In the genomic region with DNA sequence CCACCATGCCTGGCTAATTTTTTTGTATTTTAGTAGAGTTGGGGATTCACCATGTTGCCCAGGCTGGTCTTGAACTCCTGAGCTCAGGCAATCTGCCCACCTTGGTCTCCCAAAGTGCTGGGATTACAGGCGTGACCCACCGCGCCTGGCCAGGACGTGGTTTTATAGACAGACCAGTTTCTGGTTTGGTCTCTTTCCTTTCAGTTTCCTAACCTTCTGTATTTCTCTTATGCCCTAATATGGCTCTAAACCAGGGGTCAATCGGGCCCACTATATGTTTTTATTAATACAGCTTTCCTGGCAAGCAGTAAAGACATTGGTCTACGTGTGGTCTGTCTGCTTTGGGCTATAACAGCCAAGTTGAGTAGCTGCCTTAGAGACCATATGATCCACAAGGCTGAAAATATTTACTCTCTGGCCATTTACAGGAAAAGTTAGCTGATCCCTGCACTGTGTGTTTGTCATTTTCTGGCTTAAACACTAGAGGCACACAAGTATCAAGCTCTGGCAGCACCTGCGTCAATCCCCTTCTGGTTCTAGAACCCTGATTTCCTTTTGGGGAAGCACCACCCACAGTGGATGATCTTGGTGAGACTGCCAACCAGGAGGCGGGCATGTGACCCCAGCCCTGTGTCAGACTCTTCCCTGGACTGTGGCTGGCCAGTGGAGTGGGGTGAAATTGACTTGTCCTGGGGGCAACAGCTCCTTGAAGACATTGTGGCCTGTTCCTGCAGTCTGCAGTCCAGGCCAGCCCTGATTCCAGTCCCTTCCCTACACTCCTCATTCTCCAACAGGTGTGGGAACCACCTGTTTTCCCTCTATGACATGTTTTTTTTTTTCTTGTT, we compare ENCODE assay signal across 19 cellular contexts.
DNase-seq lines count a peak whose midpoint lies in the region; ATAC-seq and TF ChIP-seq lines count a peak whose summit lies in the region.
"Had no signal": no experiment of that assay in that cellular context is flagged by ENCODE, and none has a peak within 500 bp of the region (broad histone marks: within the 10 kb centered on the region; RNA-seq: fewer than 3 reads in every experiment).

No MANE protein-coding gene starts in this region.

- H3K4me3 Mint-ChIP-seq in chondrocyte (ENCODE audit: unreplicated experiment) = no peak overlapping the region
- H3K4me3 Mint-ChIP-seq in Caco-2 (ENCODE audit: unreplicated experiment) = no peak overlapping the region
- H3K4me3 Mint-ChIP-seq in naive thymus-derived CD8-positive, alpha-beta T cell = no peak overlapping the region

- H4K20me1 ChIP-seq in SK-N-SH (ENCODE audit: insufficient read depth) = no peaks in the 10 kb centered on the region
- H4K20me1 ChIP-seq in Loucy (ENCODE audit: insufficient read depth, low read length, poor library complexity, severe bottlenecking) = no peaks in the 10 kb centered on the region

- TF ChIP-seq RAD21 in SK-N-SH (IDR thresholded peaks at IDR 0.05; ENCODE audit: low read length) = 0 out of 2 replicates have a peak, but pooled peaks have one; percentile 8

- BruUV-seq in Caco-2 (replicated peaks; lab: Mats Ljungman, UMichigan) = no TSS peak

- POLR2A ChIA-PET in SK-N-SH (lab: Yijun Ruan, JAX) = no interaction called here
- POLR2A ChIA-PET in Caco-2 (lab: Charles Lee) = no interaction called here
- POLR2A ChIA-PET in naive thymus-derived CD8-positive, alpha-beta T cell (lab: Charles Lee) = no interaction called here

- H3K4me2 ChIP-seq in SK-N-SH (no peak overlapping the region), Loucy (ENCODE audit: low read depth, low read length, poor library complexity, severe bottlenecking) (no peak overlapping the region)

- intact Hi-C loops in Caco-2 (cut with micrococcal nuclease; ENCODE audit: unreplicated experiment) = no loop called here

- no peaks in the 10 kb centered on the region for H3K27me3 ChIP-seq in SK-N-SH (ENCODE audit: insufficient read depth)
- no peaks in the 10 kb centered on the region for H3K27me3 ChIP-seq in Loucy (ENCODE audit: insufficient read depth, low read length, poor library complexity, severe bottlenecking)
- peaks cover 1% of the 10 kb centered on the region for H3K27me3 ChIP-seq in Caco-2 (replicated peaks; ENCODE audit: control insufficient read depth, insufficient read depth, low read length)

- H3K79me2 ChIP-seq in SK-N-SH (ENCODE audit: insufficient read depth) (0 out of 2 replicates have a peak, but pooled peaks cover 3% of the 10 kb centered on the region), Loucy (ENCODE audit: insufficient read depth, low read length) (no peaks in the 10 kb centered on the region)

- H3K9me3 ChIP-seq in SK-N-SH (no peaks in the 10 kb centered on the region), Loucy (ENCODE audit: insufficient read depth, low read depth, low read length) (no peaks in the 10 kb centered on the region), Caco-2 (no peaks in the 10 kb centered on the region)
- H3K9me3 ChIP-seq: SJSA1 had no signal

- H3K4me3 ChIP-seq in SK-N-SH (ENCODE audit: low read depth in 2 of 2, low read length in 1 of 2) (no peak overlapping the region), Loucy (ENCODE audit: low read length, poor library complexity, severe bottlenecking) (no peak overlapping the region), Caco-2 (ENCODE audit: low read depth, low read length) (no peak overlapping the region)
- H3K4me3 ChIP-seq: SJSA1 had no signal

- H3K36me3 ChIP-seq in SK-N-SH (replicated peaks in 1 of 2; ENCODE audit: control insufficient read depth in 1 of 2, insufficient read depth in 2 of 2, low read length in 1 of 2) = peaks cover 0 to 11% of the 10 kb centered on the region in 2 experiments
- H3K36me3 ChIP-seq in Loucy (ENCODE audit: insufficient read depth, low read length) = no peaks in the 10 kb centered on the region
- H3K36me3 ChIP-seq in Caco-2 (ENCODE audit: control insufficient read depth, insufficient read depth, low read length) = no peaks in the 10 kb centered on the region
- H3K36me3 ChIP-seq: SJSA1 had no signal

- no peak for TF ChIP-seq EP300 in SK-N-SH (IDR thresholded peaks at IDR 0.05; ENCODE audit: borderline replicate concordance in 1 of 2, low read depth in 1 of 2, low read length in 1 of 2)

- DNase-seq in SK-N-SH (no peak), chondrocyte (ENCODE audit: low spot score) (no peak), Caco-2 (no peak), NCI-H1105 treated with DMSO at 0.1 percent for 48 hours (lab: John Stamatoyannopoulos, UW) (no peak), activated T-cell treated with anti-CD3 and anti-CD28 coated beads for 4 hours (no peak)
- no peak for DNase-seq in naive thymus-derived CD8-positive, alpha-beta T cell
- DNase-seq: DMS153; NCI-H1105; NCI-H1694 treated with DMSO at 0.1 percent for 48 hours; NCI-H2107; NCI-H2227 treated with DMSO at 0.1 percent for 48 hours; NCI-H69; NK-92 treated with Interleukin-12 subunit alpha and Interleukin-12 subunit beta, amount 100 ng/mL, for 24 hours; OCI-M1 had no signal

- CTCF ChIA-PET in SK-N-SH (lab: Yijun Ruan, JAX) = interaction anchor here (0.9 to 2.8 kb wide), 5 partner anchors 14 to 133 kb away, joined by 3 to 7 read pairs (median 3); no protein-coding TSS in a partner anchor
- CTCF ChIA-PET in Caco-2 (lab: Charles Lee) = no interaction called here

- no peak overlapping the region for H2AFZ ChIP-seq in SK-N-SH (ENCODE audit: low read depth)
- no peak overlapping the region for H2AFZ ChIP-seq in Loucy (ENCODE audit: low read length)

- H3K9me3 Mint-ChIP-seq in chondrocyte (ENCODE audit: low read depth) = peaks cover 3% of the 10 kb centered on the region
- no peaks in the 10 kb centered on the region for H3K9me3 Mint-ChIP-seq in Caco-2 (ENCODE audit: unreplicated experiment)
- H3K9me3 Mint-ChIP-seq in naive thymus-derived CD8-positive, alpha-beta T cell = no peaks in the 10 kb centered on the region

- H3K27me3 Mint-ChIP-seq in chondrocyte (ENCODE audit: low read depth) (peaks cover 4% of the 10 kb centered on the region), Caco-2 (ENCODE audit: insufficient read depth, unreplicated experiment) (peaks cover 21% of the 10 kb centered on the region)
- peaks cover 18 to 69% (median 42%) of the 10 kb centered on the region in 5 donors for H3K27me3 Mint-ChIP-seq in naive thymus-derived CD8-positive, alpha-beta T cell

- H3K9ac ChIP-seq in SK-N-SH = no peak overlapping the region
- no peak overlapping the region for H3K9ac ChIP-seq in Loucy (ENCODE audit: low read depth, low read length, poor library complexity, severe bottlenecking)

- H3K36me3 Mint-ChIP-seq in chondrocyte (ENCODE audit: low read depth) = no peaks in the 10 kb centered on the region
- H3K36me3 Mint-ChIP-seq in Caco-2 (ENCODE audit: insufficient read depth, unreplicated experiment) = no peaks in the 10 kb centered on the region
- no peaks in the 10 kb centered on the region for H3K36me3 Mint-ChIP-seq in naive thymus-derived CD8-positive, alpha-beta T cell

- H3K27ac ChIP-seq in SK-N-SH (ENCODE audit: low read depth in 2 of 2, low read length in 1 of 2) = no peak overlapping the region
- H3K27ac ChIP-seq: C4-2B, RWPE1, SJSA1 had no signal

- H3K27ac Mint-ChIP-seq in chondrocyte (ENCODE audit: unreplicated experiment) (no peak overlapping the region), Caco-2 (ENCODE audit: unreplicated experiment) (no peak overlapping the region)
- no peak overlapping the region for H3K27ac Mint-ChIP-seq in naive thymus-derived CD8-positive, alpha-beta T cell

- TF ChIP-seq CTCF in SK-N-SH (IDR thresholded peaks at IDR 0.05) (no peak), Loucy (conservative IDR thresholded peaks at IDR 0.05; ENCODE audit: low read length) (peak; percentile 29; the same call in 1 of the 2 replicates), chondrocyte (IDR thresholded peaks at IDR 0.05) (peak; percentile 25), Caco-2 (IDR thresholded peaks at IDR 0.05; ENCODE audit: insufficient read depth in 1 of 2, low read depth in 1 of 2, low read length in 1 of 2, severe bottlenecking in 1 of 2, unreplicated experiment in 1 of 2) (no peak)

- no peaks in the 10 kb centered on the region for H3K9me2 ChIP-seq in SK-N-SH
- H3K9me2 ChIP-seq in Loucy (replicated peaks; ENCODE audit: low read depth, low read length) = no peaks in the 10 kb centered on the region

- H3F3A ChIP-seq in SK-N-SH (replicated peaks; ENCODE audit: insufficient read depth) = no peaks in the 10 kb centered on the region
- no peaks in the 10 kb centered on the region for H3F3A ChIP-seq in Loucy (ENCODE audit: low read depth)

- H3K4me1 Mint-ChIP-seq in chondrocyte (ENCODE audit: low read depth) = peaks cover 17% of the 10 kb centered on the region
- H3K4me1 Mint-ChIP-seq in Caco-2 (ENCODE audit: low read depth, unreplicated experiment) = no peaks in the 10 kb centered on the region
- H3K4me1 Mint-ChIP-seq in naive thymus-derived CD8-positive, alpha-beta T cell = no peaks in the 10 kb centered on the region

- peaks cover 11 to 13% of the 10 kb centered on the region in 2 experiments; a peak in 2 of 4 replicates for H3K4me1 ChIP-seq in SK-N-SH (ENCODE audit: control insufficient read depth in 1 of 2, insufficient read depth in 2 of 2, low read depth in 1 of 2, low read length in 1 of 2)
- peaks cover 16% of the 10 kb centered on the region for H3K4me1 ChIP-seq in Loucy (ENCODE audit: insufficient read depth, low read length, poor library complexity, severe bottlenecking)
- no peaks in the 10 kb centered on the region for H3K4me1 ChIP-seq in Caco-2
- H3K4me1 ChIP-seq: SJSA1 had no signal

- ATAC-seq in SK-N-SH treated with all-trans-retinoic acid at 6 μM for 48 hours = no peak
- ATAC-seq in naive thymus-derived CD8-positive, alpha-beta T cell = no peak

- 91% methylated on average over 8 of the region's 8 CpGs for WGBS in SK-N-SH (ENCODE audit: low lambda C conversion rate)

TF ChIP-seq in SK-N-SH, 30 proteins besides CTCF, POLR2A, EP300 and RAD21 (continues in another document):
- TF ChIP-seq POLR2AphosphoS5 (IDR thresholded peaks at IDR 0.05; ENCODE audit: low read depth, low read length) = no peak
- no peak for TF ChIP-seq CHD2 (IDR thresholded peaks at IDR 0.05; ENCODE audit: low read length, partially characterized antibody)

TF ChIP-seq in SK-N-SH treated with all-trans-retinoic acid at 6 μM for 48 hours, 23 proteins besides CTCF, POLR2A, EP300 and RAD21 (continues in another document):
- TF ChIP-seq, protein P1, sequence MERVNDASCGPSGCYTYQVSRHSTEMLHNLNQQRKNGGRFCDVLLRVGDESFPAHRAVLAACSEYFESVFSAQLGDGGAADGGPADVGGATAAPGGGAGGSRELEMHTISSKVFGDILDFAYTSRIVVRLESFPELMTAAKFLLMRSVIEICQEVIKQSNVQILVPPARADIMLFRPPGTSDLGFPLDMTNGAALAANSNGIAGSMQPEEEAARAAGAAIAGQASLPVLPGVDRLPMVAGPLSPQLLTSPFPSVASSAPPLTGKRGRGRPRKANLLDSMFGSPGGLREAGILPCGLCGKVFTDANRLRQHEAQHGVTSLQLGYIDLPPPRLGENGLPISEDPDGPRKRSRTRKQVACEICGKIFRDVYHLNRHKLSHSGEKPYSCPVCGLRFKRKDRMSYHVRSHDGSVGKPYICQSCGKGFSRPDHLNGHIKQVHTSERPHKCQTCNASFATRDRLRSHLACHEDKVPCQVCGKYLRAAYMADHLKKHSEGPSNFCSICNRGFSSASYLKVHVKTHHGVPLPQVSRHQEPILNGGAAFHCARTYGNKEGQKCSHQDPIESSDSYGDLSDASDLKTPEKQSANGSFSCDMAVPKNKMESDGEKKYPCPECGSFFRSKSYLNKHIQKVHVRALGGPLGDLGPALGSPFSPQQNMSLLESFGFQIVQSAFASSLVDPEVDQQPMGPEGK (CRISPR knock-in tag; IDR thresholded peaks at IDR 0.05; ENCODE audit: borderline replicate concordance) = no peak
- no peak for TF ChIP-seq ZFP3 (CRISPR knock-in tag; IDR thresholded peaks at IDR 0.05)

Comparison
In these comparisons a context has a peak if more than half of its experiments do, and no peak if none do; other contexts are left out.
1. CTCF ChIP-seq: peak in Loucy (single experiment) and chondrocyte (single experiment); none in SK-N-SH (single experiment) and Caco-2 (0 of 2).